In the genomic region with DNA sequence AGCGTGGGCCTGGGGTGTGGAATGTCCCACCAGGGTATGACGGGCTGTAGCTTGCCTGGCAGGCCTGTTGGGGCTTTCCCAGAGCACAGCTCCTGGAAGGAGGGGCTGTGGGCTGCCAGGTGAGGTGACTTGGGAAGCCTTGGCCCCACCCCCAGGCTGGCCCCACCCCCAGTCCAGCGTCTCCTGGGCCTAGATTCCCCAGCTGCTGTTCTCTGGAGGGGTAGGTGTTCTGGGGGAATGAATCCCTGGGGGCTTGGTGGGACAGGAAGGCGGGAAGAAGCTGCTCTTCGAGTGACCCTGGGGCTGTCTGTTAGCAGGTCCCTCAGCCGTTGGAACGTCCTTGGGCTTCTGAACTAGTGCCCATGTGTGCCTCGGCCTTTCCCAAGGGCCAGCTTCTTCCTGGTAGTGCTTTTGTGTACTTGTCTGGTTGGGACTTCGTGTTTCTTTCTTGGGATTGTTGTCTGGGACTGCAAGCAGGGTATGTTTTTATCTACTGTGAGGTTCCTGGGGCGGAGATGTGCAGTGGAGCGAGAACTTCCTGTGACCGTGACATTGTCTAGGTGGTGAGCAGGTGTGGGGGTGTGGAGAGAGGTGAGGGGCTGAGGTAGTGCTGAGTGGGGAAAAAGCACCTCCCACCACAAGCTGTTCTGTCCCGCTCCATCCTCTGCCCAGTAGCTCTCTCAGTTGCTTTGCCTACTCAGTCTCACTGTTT, we compare ENCODE assay signal across 8 cellular contexts. TPM values are rescaled to one million over a fixed set of nuclear protein-coding genes. Genes with fewer than 3 reads are reported as not detected.
DNase-seq lines count a peak whose midpoint lies in the region; ATAC-seq, FAIRE-seq and TF ChIP-seq lines count a peak whose summit lies in the region.

No MANE protein-coding gene starts in this region.

- RAD21 ChIA-PET in GM12878 (lab: Charles Lee; ENCODE audit: unreplicated experiment) = interaction anchor here (0.5 to 10.7 kb wide), 28 partner anchors 13 to 314 kb away, joined by 3 to 144 read pairs (median 4); a partner anchor contains a TSS

- H3K9ac ChIP-seq in GM12878 (ENCODE audit: control insufficient read depth, insufficient read depth, low read length) = peak overlapping the region; percentile 64

- no TSS peak for BruUV-seq in GM12878 (replicated peaks; lab: Mats Ljungman, UMichigan)

- H2AFZ ChIP-seq in GM12878 (ENCODE audit: control insufficient read depth, low read depth, low read length) = peak overlapping the region; percentile 69

- no peak for TF ChIP-seq RAD21 in GM12878 (IDR thresholded peaks at IDR 0.05; ENCODE audit: insufficient read depth, low read depth, low read length)

- H3K27ac ChIP-seq in GM12878 (ENCODE audit: control insufficient read depth, insufficient read depth) (peak overlapping the region; percentile 81), transverse colon (peak overlapping the region; percentile 89 to 96 (median 94))

- POLR2A ChIA-PET in GM12878 (lab: Charles Lee) = interaction anchor here (0.6 to 5.8 kb wide), 17 partner anchors 18 to 670 kb away, joined by 3 to 50 read pairs (median 4); a partner anchor contains a TSS

- H3K4me2 ChIP-seq in GM12878 (ENCODE audit: control insufficient read depth, insufficient read depth) = peak overlapping the region; percentile 99

- SMC1A ChIA-PET in GM12878 (lab: Charles Lee; ENCODE audit: uncharacterized antibody, unreplicated experiment) = interaction anchor here (0.5 to 4.9 kb wide), 19 partner anchors 16 to 396 kb away, joined by 3 to 40 read pairs (median 4); a partner anchor contains a TSS

- ATAC-seq in GM12878 = peak; percentile 60
- no peak for ATAC-seq in HG03025 (IDR thresholded peaks at IDR 0.05; ENCODE audit: low FRiP score, unreplicated experiment)

- intact Hi-C loops in GM12878 (cut with micrococcal nuclease; ENCODE audit: unreplicated experiment) (loop anchor here (2.0 kb wide), 2 partner anchors 18 to 26 kb away; a partner anchor contains a TSS), transverse colon (cut with DNase I; ENCODE audit: low total_unique reads) (loop anchor here (10.0 kb wide), 1 partner anchor 208 kb away; a partner anchor contains a TSS)

- peak; percentile 1 to 6 for DNase-seq in NCI-H2081 (lab: John Stamatoyannopoulos, UW)
- no peak for DNase-seq in NCI-H2081 treated with DMSO at 0.1 percent for 48 hours (lab: John Stamatoyannopoulos, UW)
- peak; percentile 27 for DNase-seq in NCI-H146 treated with DMSO at 0.1 percent for 48 hours (lab: John Stamatoyannopoulos, UW; ENCODE audit: unreplicated experiment)
- DNase-seq in GM12878 (ENCODE audit: low read depth, low spot score) = peak; percentile 59
- peak; percentile 36 for DNase-seq in medulla oblongata (ENCODE audit: extremely low spot score)
- DNase-seq in transverse colon = peak; percentile 84
- DNase-seq in T-helper 9 cell = no peak

- H3K4me1 ChIP-seq in GM12878 (ENCODE audit: control insufficient read depth, insufficient read depth, low read length) (peaks cover 38% of the 10 kb centered on the region), transverse colon (peaks cover 32 to 51% (median 36%) of the 10 kb centered on the region in 4 donors)

- WGBS in GM12878 (ENCODE audit: insufficient coverage, insufficient replicate concordance, low lambda C conversion rate, missing lambda C conversion rate) = 13% methylated on average over 13 of the region's 13 CpGs
- 33% methylated on average over 13 of the region's 13 CpGs; no CpG with 5 or more reads in 1 of the 2 donors for WGBS in transverse colon (ENCODE audit: low coverage in 1 of 2), 2 donors

- in situ Hi-C loops in GM12878 (cut with MboI) = no loop called here
- in situ Hi-C loops in transverse colon (cut with MboI; ENCODE audit: low pct_ligation_motif_present in 1 of 4, low pct_unique_long_range_greater_than_20kb in 1 of 4, low sequenced_read_pairs in 3 of 4) = loop anchor here in 2 of 4 donors (25.0 kb wide), 1 partner anchor 146 kb away; a partner anchor contains a TSS

- peaks cover 10% of the 10 kb centered on the region for H3K79me2 ChIP-seq in GM12878 (ENCODE audit: control insufficient read depth, insufficient read depth, low read length)

- H3K9me3 ChIP-seq in GM12878 (replicated peaks; ENCODE audit: control insufficient read depth, insufficient read depth, low read length) = no peaks in the 10 kb centered on the region
- H3K9me3 ChIP-seq in transverse colon = no peaks in the 10 kb centered on the region

- TF ChIP-seq POLR2A in GM12878 (IDR thresholded peaks at IDR 0.05; ENCODE audit: low read depth, low read length) (peak; percentile 27; the same call in 1 of the 2 replicates), transverse colon (IDR thresholded peaks at IDR 0.05) (peak; percentile 46)

- TF ChIP-seq CTCF in GM12878 (IDR thresholded peaks at IDR 0.05 in 2 of 3, conservative IDR thresholded peaks at IDR 0.05 in 1 of 3; ENCODE audit: control insufficient read depth in 2 of 3, extremely low read depth in 1 of 3, insufficient read depth in 1 of 3, low read depth in 3 of 3, low read length in 3 of 3) = no peak
- no peak for TF ChIP-seq CTCF in transverse colon (IDR thresholded peaks at IDR 0.05)

- peak; percentile 84 for FAIRE-seq in GM12878 (lab: Jason Lieb, UNC)

- CTCF ChIA-PET in GM12878 (lab: Yijun Ruan, JAX) = interaction anchor here (0.6 to 6.7 kb wide), 15 partner anchors 21 to 482 kb away, joined by 3 to 71 read pairs (median 7); a partner anchor contains a TSS

- H4K20me1 ChIP-seq in GM12878 (ENCODE audit: control insufficient read depth, insufficient read depth) = no peaks in the 10 kb centered on the region

- TF ChIP-seq EP300 in GM12878 (IDR thresholded peaks at IDR 0.05; ENCODE audit: borderline replicate concordance in 1 of 2, control insufficient read depth in 1 of 2, low read depth in 2 of 2, low read length in 2 of 2) = no peak
- no peak for TF ChIP-seq EP300 in transverse colon (IDR thresholded peaks at IDR 0.05; ENCODE audit: low read depth)

- H3K4me3 ChIP-seq in GM12878 = peak overlapping the region; percentile 75; the same call in 1 of the 2 replicates
- peak overlapping the region in 3 of 4 donors; percentile 70 to 90 (median 81) for H3K4me3 ChIP-seq in transverse colon

- H3K36me3 ChIP-seq in GM12878 (ENCODE audit: control insufficient read depth in 2 of 2, insufficient read depth in 2 of 2, low read length in 1 of 2) (no peaks in the 10 kb centered on the region), transverse colon (no peaks in the 10 kb centered on the region)

- H3K27me3 ChIP-seq in GM12878 (replicated peaks in 1 of 2; ENCODE audit: control insufficient read depth in 2 of 2, insufficient read depth in 2 of 2, low read length in 1 of 2) (no peaks in the 10 kb centered on the region), transverse colon (no peaks in the 10 kb centered on the region)

RNA-seq across cellular contexts. Expression of a gene that starts 1.4 kb away (rescaled TPM):
- 83.6 and 88.2 TPM in 2 replicates for total RNA-seq in GM12878 (2013; cell fraction: nucleolus; rRNA removed)
- total RNA-seq in GM12878 (2014; rRNA removed) (17.9 and 18.3 TPM in 2 replicates), GM12878 (2014; rRNA removed; fragmentation: Illumina TruSeq; extraction: Trizol) (11.2 and 11.6 TPM in 2 replicates), GM12878 (2021) (39.0 and 39.9 TPM in 2 replicates), transverse colon (100 to 1,000 TPM; 149 to 322 (median 230) TPM)
- polyA plus RNA-seq in GM12878 (2011; ENCODE audit: low read depth) = 6.3 TPM
- polyA plus RNA-seq in GM12878 (2011; rRNA removed) (19.2 and 27.8 TPM in 2 replicates), GM12878 (2014; fragmentation: Illumina TruSeq; extraction: Trizol) (8.0 and 12.2 TPM in 2 replicates), GM12878 (2014; fragmentation: Nextera tagmentation; extraction: Ambion mirVana) (1 to 10 TPM; 1.1 to 2.2 TPM), GM12878 (2014; rRNA removed) (21.5 and 23.0 TPM in 2 replicates), GM12878 (2016; fragmentation: Nextera tagmentation; extraction: Ambion mirVana) (1 to 10 TPM; 8.9 to 9.1 TPM)
- polyA plus RNA-seq in GM12878 (2011; cell fraction: cytosol; rRNA removed) = 30.9 and 38.1 TPM in 2 replicates
- polyA plus RNA-seq in GM12878 (2011; cell fraction: nucleus; rRNA removed) = 128 and 138 TPM in 2 replicates
- 13.5 and 17.3 TPM in 2 replicates for polyA plus RNA-seq in GM12878 (2012)
- 34.8 and 57.6 TPM in 2 replicates for polyA minus RNA-seq in GM12878 (2011; rRNA and poly(A)+ RNA removed)
- 28.7 and 40.0 TPM in 2 replicates for polyA minus RNA-seq in GM12878 (2011; cell fraction: cytosol; rRNA and poly(A)+ RNA removed)
- 42.9 and 58.5 TPM in 2 replicates for polyA minus RNA-seq in GM12878 (2011; cell fraction: nucleus; rRNA and poly(A)+ RNA removed)

RNA-seq across cellular contexts. Expression of a gene that starts 25.1 kb away (rescaled TPM):
- total RNA-seq in GM12878 (2013; cell fraction: nucleolus; rRNA removed) = 76.6 and 84.0 TPM in 2 replicates
- total RNA-seq in GM12878 (2014; rRNA removed) (16.8 and 17.3 TPM in 2 replicates), GM12878 (2014; rRNA removed; fragmentation: Illumina TruSeq; extraction: Trizol) (20.4 and 24.2 TPM in 2 replicates), GM12878 (2021) (43.4 and 43.8 TPM in 2 replicates), transverse colon (10 to 100 TPM in 1 of 4 donors, 1 to 10 TPM in 3; 2.0 to 44.5 (median 6.8) TPM)
- polyA plus RNA-seq in GM12878 (2011; ENCODE audit: low read depth) = 18.0 TPM
- polyA plus RNA-seq in GM12878 (2011; rRNA removed) (20.8 and 43.4 TPM in 2 replicates), GM12878 (2014; fragmentation: Illumina TruSeq; extraction: Trizol) (39.5 and 40.3 TPM in 2 replicates), GM12878 (2014; fragmentation: Nextera tagmentation; extraction: Ambion mirVana) (1 to 10 TPM; 1.1 to 2.2 TPM), GM12878 (2014; rRNA removed) (41.0 and 55.8 TPM in 2 replicates), GM12878 (2016; fragmentation: Nextera tagmentation; extraction: Ambion mirVana) (10 to 100 TPM in 1 of 2 experiments, 1 to 10 TPM in 1; 9.2 to 12.4 TPM)
- polyA plus RNA-seq in GM12878 (2011; cell fraction: cytosol; rRNA removed) = 32.7 and 37.2 TPM in 2 replicates
- 184 and 197 TPM in 2 replicates for polyA plus RNA-seq in GM12878 (2011; cell fraction: nucleus; rRNA removed)
- 19.5 and 22.0 TPM in 2 replicates for polyA plus RNA-seq in GM12878 (2012)
- polyA minus RNA-seq in GM12878 (2011; rRNA and poly(A)+ RNA removed) = 13.5 and 22.9 TPM in 2 replicates
- polyA minus RNA-seq in GM12878 (2011; cell fraction: cytosol; rRNA and poly(A)+ RNA removed) = 6.8 and 8.7 TPM in 2 replicates
- polyA minus RNA-seq in GM12878 (2011; cell fraction: nucleus; rRNA and poly(A)+ RNA removed) = 27.4 and 34.9 TPM in 2 replicates

RNA-seq across cellular contexts. Expression of a gene that starts 31.1 kb away (rescaled TPM):
- 64.4 and 76.9 TPM in 2 replicates for total RNA-seq in GM12878 (2013; cell fraction: nucleolus; rRNA removed)
- total RNA-seq in GM12878 (2014; rRNA removed) (61.6 and 70.7 TPM in 2 replicates), GM12878 (2014; rRNA removed; fragmentation: Illumina TruSeq; extraction: Trizol) (28.2 and 30.3 TPM in 2 replicates), GM12878 (2021) (64.3 and 71.2 TPM in 2 replicates), transverse colon (10 to 100 TPM; 13.1 to 64.7 (median 25.8) TPM)
- polyA plus RNA-seq in GM12878 (2011; ENCODE audit: low read depth) = 12.9 TPM
- polyA plus RNA-seq in GM12878 (2011; rRNA removed) (34.6 and 59.9 TPM in 2 replicates), GM12878 (2014; fragmentation: Illumina TruSeq; extraction: Trizol) (21.8 and 38.1 TPM in 2 replicates), GM12878 (2014; fragmentation: Nextera tagmentation; extraction: Ambion mirVana) (1 to 10 TPM; 3.8 to 4.3 TPM), GM12878 (2014; rRNA removed) (56.0 and 56.4 TPM in 2 replicates), GM12878 (2016; fragmentation: Nextera tagmentation; extraction: Ambion mirVana) (10 to 100 TPM; 47.2 to 51.0 TPM)
- 41.6 and 56.1 TPM in 2 replicates for polyA plus RNA-seq in GM12878 (2011; cell fraction: cytosol; rRNA removed)
- 384 and 390 TPM in 2 replicates for polyA plus RNA-seq in GM12878 (2011; cell fraction: nucleus; rRNA removed)
- polyA plus RNA-seq in GM12878 (2012) = 29.2 and 30.8 TPM in 2 replicates
- 74.7 and 75.1 TPM in 2 replicates for polyA minus RNA-seq in GM12878 (2011; rRNA and poly(A)+ RNA removed)
- 23.5 and 31.3 TPM in 2 replicates for polyA minus RNA-seq in GM12878 (2011; cell fraction: cytosol; rRNA and poly(A)+ RNA removed)
- polyA minus RNA-seq in GM12878 (2011; cell fraction: nucleus; rRNA and poly(A)+ RNA removed) = 56.5 and 70.7 TPM in 2 replicates

RNA-seq across cellular contexts. Expression of a gene that starts 49.0 kb away (rescaled TPM):
- total RNA-seq in GM12878 (2013; cell fraction: nucleolus; rRNA removed) = not detected in 2 replicates
- 0.38 TPM in 1 of 2 replicates, not detected in the other for total RNA-seq in GM12878 (2014; rRNA removed)
- 0.36 TPM in 1 of 2 replicates, not detected in the other for total RNA-seq in GM12878 (2014; rRNA removed; fragmentation: Illumina TruSeq; extraction: Trizol)
- 0.92 and 0.93 TPM in 2 replicates for total RNA-seq in GM12878 (2021)
- polyA plus RNA-seq in GM12878 (2011; ENCODE audit: low read depth) = not detected
- polyA plus RNA-seq in GM12878 (2011; rRNA removed) = not detected in 2 replicates
- polyA plus RNA-seq in GM12878 (2011; cell fraction: cytosol; rRNA removed) = not detected in 2 replicates
- not detected in 2 replicates for polyA plus RNA-seq in GM12878 (2011; cell fraction: nucleus; rRNA removed)
- polyA plus RNA-seq in GM12878 (2012) = 0.25 TPM in 1 of 2 replicates, not detected in the other
- polyA plus RNA-seq in GM12878 (2014; fragmentation: Illumina TruSeq; extraction: Trizol) = 0.26 TPM in 1 of 2 replicates, not detected in the other
- under 1 TPM; 0.31 to 0.53 TPM for polyA plus RNA-seq in GM12878 (2014; fragmentation: Nextera tagmentation; extraction: Ambion mirVana)
- 0.27 TPM in 1 of 2 replicates, not detected in the other for polyA plus RNA-seq in GM12878 (2014; rRNA removed)
- polyA plus RNA-seq in GM12878 (2016; fragmentation: Nextera tagmentation; extraction: Ambion mirVana) = under 1 TPM in 1 of 2 experiments, not detected in 1; 0.15 TPM
- 0.36 TPM in 1 of 2 replicates, not detected in the other for polyA minus RNA-seq in GM12878 (2011; rRNA and poly(A)+ RNA removed)
- not detected in 2 replicates for polyA minus RNA-seq in GM12878 (2011; cell fraction: cytosol; rRNA and poly(A)+ RNA removed)
- not detected in 2 replicates for polyA minus RNA-seq in GM12878 (2011; cell fraction: nucleus; rRNA and poly(A)+ RNA removed)
- not detected for total RNA-seq in transverse colon

RNA-seq across cellular contexts. Expression of a gene that starts 57.9 kb away (rescaled TPM):
- not detected in 2 replicates for total RNA-seq in GM12878 (2013; cell fraction: nucleolus; rRNA removed)
- 0.68 and 0.76 TPM in 2 replicates for total RNA-seq in GM12878 (2014; rRNA removed)
- 0.54 and 0.64 TPM in 2 replicates for total RNA-seq in GM12878 (2014; rRNA removed; fragmentation: Illumina TruSeq; extraction: Trizol)
- total RNA-seq in GM12878 (2021) = 0.28 and 0.48 TPM in 2 replicates
- 0.09 TPM for polyA plus RNA-seq in GM12878 (2011; ENCODE audit: low read depth)
- polyA plus RNA-seq in GM12878 (2011; rRNA removed) = 0.03 TPM in 2 replicates
- polyA plus RNA-seq in GM12878 (2011; cell fraction: cytosol; rRNA removed) = 0.04 and 0.05 TPM in 2 replicates
- not detected in 2 replicates for polyA plus RNA-seq in GM12878 (2011; cell fraction: nucleus; rRNA removed)
- polyA plus RNA-seq in GM12878 (2012) = 0.05 and 0.07 TPM in 2 replicates
- 0.73 and 1.4 TPM in 2 replicates for polyA plus RNA-seq in GM12878 (2014; fragmentation: Illumina TruSeq; extraction: Trizol)
- polyA plus RNA-seq in GM12878 (2014; fragmentation: Nextera tagmentation; extraction: Ambion mirVana) = 1 to 10 TPM; 1.2 to 1.4 TPM
- 0.79 and 0.83 TPM in 2 replicates for polyA plus RNA-seq in GM12878 (2014; rRNA removed)
- under 1 TPM; 0.04 to 0.08 TPM for polyA plus RNA-seq in GM12878 (2016; fragmentation: Nextera tagmentation; extraction: Ambion mirVana)
- not detected in 2 replicates for polyA minus RNA-seq in GM12878 (2011; rRNA and poly(A)+ RNA removed)
- not detected in 2 replicates for polyA minus RNA-seq in GM12878 (2011; cell fraction: cytosol; rRNA and poly(A)+ RNA removed)
- polyA minus RNA-seq in GM12878 (2011; cell fraction: nucleus; rRNA and poly(A)+ RNA removed) = not detected in 2 replicates
- under 1 TPM in 2 of 4 donors, not detected in 2; 0.16 to 0.41 TPM for total RNA-seq in transverse colon

Comparison
In these comparisons a context has a peak if more than half of its experiments do, and no peak if none do; other contexts are left out.
1. DNase-seq: peak in NCI-H2081 (2 of 2), NCI-H146 treated with DMSO at 0.1 percent for 48 hours (single experiment), GM12878 (single experiment), medulla oblongata (single experiment) and transverse colon (single experiment); none in NCI-H2081 treated with DMSO at 0.1 percent for 48 hours (single experiment) and T-helper 9 cell (single experiment).